Comparison of ENCODE assay signal across 8 cellular contexts in the genomic region with DNA sequence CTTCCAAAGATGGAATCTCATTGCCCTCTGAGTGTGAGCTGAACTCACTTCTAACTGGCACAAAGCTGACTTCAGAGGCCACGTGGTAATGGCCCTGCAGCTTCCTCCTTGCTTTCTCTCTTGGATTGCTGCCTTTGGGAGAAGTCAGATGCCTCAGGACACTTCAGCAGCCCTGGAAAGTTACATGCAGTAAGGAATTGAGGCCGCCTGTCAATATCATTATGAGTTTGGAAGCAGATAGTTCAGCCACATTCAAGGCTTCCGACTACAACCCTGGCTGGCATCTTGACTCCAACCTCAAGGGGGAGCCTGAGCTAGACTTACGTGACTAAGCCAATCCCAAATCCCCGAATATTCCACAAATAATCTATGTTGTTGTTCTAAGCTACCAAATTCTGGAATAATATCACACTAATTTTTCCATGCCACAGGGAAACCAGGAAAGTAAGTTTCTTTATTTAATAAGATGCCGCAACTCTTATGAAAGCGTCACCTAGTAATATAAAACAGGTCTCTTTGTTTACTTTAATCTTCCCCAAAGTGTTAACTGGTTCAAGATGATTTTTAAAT. TPM values are rescaled to one million over a fixed set of nuclear protein-coding genes. Genes with fewer than 3 reads are reported as not detected.
DNase-seq lines count a peak whose midpoint lies in the region; ATAC-seq and TF ChIP-seq lines count a peak whose summit lies in the region.

No MANE protein-coding gene starts in this region.

- H3K36me3 ChIP-seq in DOHH2 (ENCODE audit: control insufficient read depth, low read length): peaks cover 54% of the 10 kb centered on the region
- H3K36me3 ChIP-seq in prostate gland: no peaks in the 10 kb centered on the region

- H4K20me1 ChIP-seq in DOHH2 (ENCODE audit: control insufficient read depth, insufficient read depth, low read depth, low read length): peaks cover under 1% of the 10 kb centered on the region; the same call in 1 of the 2 replicates

- TF ChIP-seq POLR2A in prostate gland (IDR thresholded peaks at IDR 0.05): no peak

- TF ChIP-seq CTCF in DOHH2 (IDR thresholded peaks at IDR 0.05; ENCODE audit: low read depth, low read length, poor library complexity, severe bottlenecking): peak; percentile 60
- peak; percentile 36 to 69 (median 54) for TF ChIP-seq CTCF in prostate gland (IDR thresholded peaks at IDR 0.05)

- no peaks in the 10 kb centered on the region for H3F3A ChIP-seq in DOHH2 (ENCODE audit: control insufficient read depth, insufficient read depth)

- peak; percentile 68 for DNase-seq in HT1080 (ENCODE audit: low read depth)
- peak; percentile 43 for DNase-seq in UCSD-AML1 (lab: John Stamatoyannopoulos, UW; ENCODE audit: unreplicated experiment)
- peak; percentile 69 for DNase-seq in glomerular endothelial cell (ENCODE audit: extremely low read depth, low read depth, low spot score)
- peak; percentile 37 for DNase-seq in prostate gland (ENCODE audit: low spot score)
- no peak for DNase-seq in stimulated activated CD8-positive, alpha-beta memory T cell treated with anti-CD3 and anti-CD28 coated beads, Interleukin-4, amount 100 ng/mL, for 48 hours

- H3K4me3 ChIP-seq in DOHH2 (ENCODE audit: low read length) (no peak overlapping the region), prostate gland (no peak overlapping the region)

- no peak overlapping the region for H3K4me2 ChIP-seq in DOHH2 (ENCODE audit: low read length)

- H3K9me3 ChIP-seq in DOHH2 (ENCODE audit: control insufficient read depth, insufficient read depth, low read length) (no peaks in the 10 kb centered on the region), prostate gland (no peaks in the 10 kb centered on the region)

- intact Hi-C loops in prostate gland (cut with DNase I): loop anchor here (5.0 kb wide), 1 partner anchor 247 kb away; no protein-coding TSS in a partner anchor

- WGBS in prostate gland: 28% methylated on average over 7 of the region's 7 CpGs

- H3K4me1 ChIP-seq in DOHH2 (ENCODE audit: control insufficient read depth, low read length) (no peaks in the 10 kb centered on the region), prostate gland (replicated peaks) (no peaks in the 10 kb centered on the region)

- H3K27ac ChIP-seq in DOHH2 (ENCODE audit: low read depth, low read length) (no peak overlapping the region), prostate gland (peak overlapping the region in 1 of 2 donors; percentile 28)

- H3K79me2 ChIP-seq in DOHH2 (ENCODE audit: control insufficient read depth, low read length): no peaks in the 10 kb centered on the region

- H3K27me3 ChIP-seq in DOHH2 (ENCODE audit: control insufficient read depth, low read length) (no peaks in the 10 kb centered on the region), prostate gland (replicated peaks; ENCODE audit: insufficient read depth) (no peaks in the 10 kb centered on the region)

- no peak for ATAC-seq in GM21619 (IDR thresholded peaks at IDR 0.05; ENCODE audit: unreplicated experiment)
- no peak for ATAC-seq in HG03342 (IDR thresholded peaks at IDR 0.05; ENCODE audit: unreplicated experiment)

- H3K9me2 ChIP-seq in DOHH2 (replicated peaks; ENCODE audit: control insufficient read depth, low read length): no peaks in the 10 kb centered on the region

RNA-seq across cellular contexts. Expression of gene CEP20, which starts 13.6 kb away (rescaled TPM):
- 30.9 and 37.0 TPM in 2 replicates for total RNA-seq in HT1080 (2014; rRNA removed; shearing (Covaris generic))
- 48.6 and 54.8 TPM in 2 replicates for polyA plus RNA-seq in HT1080 (2015; cell fraction: cytosol; rRNA removed)
- polyA plus RNA-seq in HT1080 (2015; cell fraction: nucleus; rRNA removed): 24.7 and 27.6 TPM in 2 replicates
- 22.4 and 48.1 TPM in 2 replicates for total RNA-seq in glomerular endothelial cell
- total RNA-seq in prostate gland: 10 to 100 TPM; 30.7 to 33.4 TPM

RNA-seq across cellular contexts. Expression of gene MYH11, which starts 18.0 kb away (rescaled TPM):
- 0.03 TPM in 2 replicates for total RNA-seq in HT1080 (2014; rRNA removed; shearing (Covaris generic))
- polyA plus RNA-seq in HT1080 (2015; cell fraction: cytosol; rRNA removed): 0.01 TPM in 1 of 2 replicates, not detected in the other
- polyA plus RNA-seq in HT1080 (2015; cell fraction: nucleus; rRNA removed): not detected in 2 replicates
- total RNA-seq in glomerular endothelial cell: not detected in 2 replicates
- total RNA-seq in prostate gland: 1,000 to 10,000 TPM in 1 of 2 donors, 100 to 1,000 TPM in 1; 968 to 2,091 TPM

Comparison
In these comparisons a context has a peak if more than half of its experiments do, and no peak if none do; other contexts are left out.
1. RNA of gene MYH11, which starts 18.0 kb away (total RNA-seq): 968 to 2,091 TPM in prostate gland; 0.03 TPM in HT1080 and not detected in glomerular endothelial cell; every median in the first group is over 100 times any median in the second.